9 cellular contexts compared by ENCODE assay signal in the genomic region with DNA sequence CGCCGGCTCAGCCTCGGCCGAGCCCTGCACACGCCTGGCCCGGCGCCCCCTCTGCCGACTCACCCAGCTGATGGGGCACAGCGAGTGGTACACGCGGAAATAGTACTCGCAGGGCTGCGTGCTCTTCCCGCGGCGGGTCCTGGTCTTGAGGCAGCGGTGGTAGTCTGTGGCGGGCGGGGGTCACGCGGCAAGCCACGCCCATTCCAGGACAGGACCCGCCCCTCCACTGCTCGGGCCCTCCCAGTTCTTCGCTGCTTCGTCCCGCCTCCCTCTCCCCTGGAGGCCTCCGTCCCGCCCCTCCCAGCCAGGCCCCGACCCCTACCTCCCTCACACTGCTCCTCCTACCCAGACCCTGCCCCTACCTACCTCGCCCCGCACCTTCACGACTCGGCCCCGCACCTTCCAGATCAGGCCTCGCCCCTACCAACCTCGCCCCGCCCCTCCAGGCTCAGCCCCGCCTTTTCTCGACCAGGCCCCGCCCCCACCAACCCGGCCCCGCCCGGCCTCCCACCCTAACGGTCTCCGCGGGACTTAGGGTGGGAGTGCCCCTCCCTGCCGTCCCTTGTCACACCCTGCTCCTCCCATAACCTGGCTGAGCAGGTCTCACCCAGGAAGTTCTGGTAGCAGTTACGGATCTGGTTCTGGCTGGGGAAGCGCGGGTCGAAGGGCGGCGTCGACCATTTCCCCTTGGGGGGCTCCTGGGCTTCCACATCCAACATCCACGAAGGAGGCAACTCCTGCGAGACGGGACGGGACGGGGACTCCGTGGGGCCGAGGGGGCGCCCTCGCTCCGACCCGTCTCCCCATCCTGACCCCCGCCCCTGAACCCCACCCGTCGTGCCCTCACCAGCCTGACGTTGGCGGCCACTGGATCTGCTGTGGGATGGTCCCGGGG. TPM values are rescaled to one million over a fixed set of nuclear protein-coding genes. Genes with fewer than 3 reads are reported as not detected.
DNase-seq lines count a peak whose midpoint lies in the region; ATAC-seq and TF ChIP-seq lines count a peak whose summit lies in the region.
"Had no signal": no experiment of that assay in that cellular context is flagged by ENCODE, and none has a peak within 500 bp of the region (broad histone marks: within the 10 kb centered on the region; RNA-seq: fewer than 3 reads in every experiment).

No MANE protein-coding gene starts in this region.

- H3K27me3 ChIP-seq in cardiac muscle cell (peaks cover 62% of the 10 kb centered on the region), psoas muscle (ENCODE audit: insufficient read depth in 3 of 3, low read length in 2 of 3) (peaks cover 0 to 64% (median 26%) of the 10 kb centered on the region in 3 donors)

- no peak overlapping the region for H3K27ac Mint-ChIP-seq in activated naive CD8-positive, alpha-beta T cell

- peaks cover 16% of the 10 kb centered on the region for H3K4me1 Mint-ChIP-seq in activated naive CD8-positive, alpha-beta T cell (ENCODE audit: low read depth)

- no peaks in the 10 kb centered on the region for H3K36me3 Mint-ChIP-seq in activated naive CD8-positive, alpha-beta T cell

- no peaks in the 10 kb centered on the region for H3K9me3 Mint-ChIP-seq in activated naive CD8-positive, alpha-beta T cell (ENCODE audit: low read depth)

- WGBS in psoas muscle, 3 donors, result 1 to 2% (median 1%) methylated on average over 49 to 72 of the region's 72 CpGs

- H3K4me1 ChIP-seq in cardiac muscle cell (ENCODE audit: low read depth) (no peaks in the 10 kb centered on the region), psoas muscle (peaks cover 5% of the 10 kb centered on the region)

- no peak for DNase-seq in AG09309 (ENCODE audit: low read depth)
- DNase-seq in cardiac muscle cell (ENCODE audit: low read depth in 1 of 2, low spot score in 1 of 2), result peak; percentile 68 to 71
- peak in 1 of 2 donors; percentile 60 for DNase-seq in psoas muscle
- no peak for DNase-seq in Ammon's horn (ENCODE audit: low spot score)

- H3K4me3 Mint-ChIP-seq in activated naive CD8-positive, alpha-beta T cell, result peak overlapping the region; percentile 70

- TF ChIP-seq CTCF in AG09309 (IDR thresholded peaks at IDR 0.05; ENCODE audit: control insufficient read depth, insufficient read depth, low read depth, low read length, missing control alignments) (no peak), cardiac muscle cell (IDR thresholded peaks at IDR 0.05; ENCODE audit: low read depth, low read length) (no peak), psoas muscle (IDR thresholded peaks at IDR 0.05) (no peak)

- intact Hi-C loops in psoas muscle (cut with DNase I), result no loop called here

- H3K9me3 ChIP-seq in cardiac muscle cell (ENCODE audit: low read depth) (no peaks in the 10 kb centered on the region), psoas muscle (no peaks in the 10 kb centered on the region)

- H3K36me3 ChIP-seq in cardiac muscle cell (no peaks in the 10 kb centered on the region), psoas muscle (ENCODE audit: insufficient read depth in 1 of 2, low read depth in 1 of 2) (no peaks in the 10 kb centered on the region)

- H3K27me3 Mint-ChIP-seq in activated naive CD8-positive, alpha-beta T cell, result peaks cover 16% of the 10 kb centered on the region

- peak overlapping the region; percentile 31 for H3K4me3 ChIP-seq in AG09309 (ENCODE audit: control insufficient read depth, low read depth, low read length)
- H3K4me3 ChIP-seq in cardiac muscle cell, result peak overlapping the region; percentile 30
- H3K4me3 ChIP-seq in psoas muscle, result peak overlapping the region; percentile 60

- ATAC-seq in HG02642 (IDR thresholded peaks at IDR 0.05; ENCODE audit: poor library complexity, unreplicated experiment), result peak; percentile 63
- peak; percentile 95 for ATAC-seq in SK-N-SH treated with all-trans-retinoic acid at 6 μM for 48 hours
- peak; percentile 76 to 84 (median 81) for ATAC-seq in psoas muscle
- ATAC-seq in GM18511 (IDR thresholded peaks at IDR 0.05; ENCODE audit: unreplicated experiment), result no peak

- H3K27ac ChIP-seq in cardiac muscle cell (no peak overlapping the region), psoas muscle (no peak overlapping the region)

TF ChIP-seq in SK-N-SH treated with all-trans-retinoic acid at 6 μM for 48 hours, 23 proteins besides CTCF, POLR2A, EP300 and RAD21:
- TF ChIP-seq OSR1 (CRISPR knock-in tag; IDR thresholded peaks at IDR 0.05) (no peak), ISL1 (CRISPR knock-in tag; IDR thresholded peaks at IDR 0.05) (no peak), BACH2 (CRISPR knock-in tag; IDR thresholded peaks at IDR 0.05; ENCODE audit: borderline replicate concordance) (no peak), TCF4 (CRISPR knock-in tag; IDR thresholded peaks at IDR 0.05; ENCODE audit: borderline replicate concordance) (no peak), ZFP30 (CRISPR knock-in tag; IDR thresholded peaks at IDR 0.05) (no peak), ZNF565 (CRISPR knock-in tag; conservative IDR thresholded peaks at IDR 0.05; ENCODE audit: low read depth) (no peak), ZNF70 (CRISPR knock-in tag; IDR thresholded peaks at IDR 0.05) (no peak), SNAI2 (CRISPR knock-in tag; IDR thresholded peaks at IDR 0.05) (no peak), CSDC2 (CRISPR knock-in tag; IDR thresholded peaks at IDR 0.05) (no peak), GLIS3 (CRISPR knock-in tag; IDR thresholded peaks at IDR 0.05) (no peak), ARNTL (CRISPR knock-in tag; IDR thresholded peaks at IDR 0.05; ENCODE audit: borderline replicate concordance, low read depth) (no peak), PPARA (CRISPR knock-in tag; IDR thresholded peaks at IDR 0.05; ENCODE audit: borderline replicate concordance) (no peak), ZNF8 (CRISPR knock-in tag; IDR thresholded peaks at IDR 0.05) (no peak), ZFP3 (CRISPR knock-in tag; IDR thresholded peaks at IDR 0.05) (no peak)
- TF ChIP-seq, protein P1, sequence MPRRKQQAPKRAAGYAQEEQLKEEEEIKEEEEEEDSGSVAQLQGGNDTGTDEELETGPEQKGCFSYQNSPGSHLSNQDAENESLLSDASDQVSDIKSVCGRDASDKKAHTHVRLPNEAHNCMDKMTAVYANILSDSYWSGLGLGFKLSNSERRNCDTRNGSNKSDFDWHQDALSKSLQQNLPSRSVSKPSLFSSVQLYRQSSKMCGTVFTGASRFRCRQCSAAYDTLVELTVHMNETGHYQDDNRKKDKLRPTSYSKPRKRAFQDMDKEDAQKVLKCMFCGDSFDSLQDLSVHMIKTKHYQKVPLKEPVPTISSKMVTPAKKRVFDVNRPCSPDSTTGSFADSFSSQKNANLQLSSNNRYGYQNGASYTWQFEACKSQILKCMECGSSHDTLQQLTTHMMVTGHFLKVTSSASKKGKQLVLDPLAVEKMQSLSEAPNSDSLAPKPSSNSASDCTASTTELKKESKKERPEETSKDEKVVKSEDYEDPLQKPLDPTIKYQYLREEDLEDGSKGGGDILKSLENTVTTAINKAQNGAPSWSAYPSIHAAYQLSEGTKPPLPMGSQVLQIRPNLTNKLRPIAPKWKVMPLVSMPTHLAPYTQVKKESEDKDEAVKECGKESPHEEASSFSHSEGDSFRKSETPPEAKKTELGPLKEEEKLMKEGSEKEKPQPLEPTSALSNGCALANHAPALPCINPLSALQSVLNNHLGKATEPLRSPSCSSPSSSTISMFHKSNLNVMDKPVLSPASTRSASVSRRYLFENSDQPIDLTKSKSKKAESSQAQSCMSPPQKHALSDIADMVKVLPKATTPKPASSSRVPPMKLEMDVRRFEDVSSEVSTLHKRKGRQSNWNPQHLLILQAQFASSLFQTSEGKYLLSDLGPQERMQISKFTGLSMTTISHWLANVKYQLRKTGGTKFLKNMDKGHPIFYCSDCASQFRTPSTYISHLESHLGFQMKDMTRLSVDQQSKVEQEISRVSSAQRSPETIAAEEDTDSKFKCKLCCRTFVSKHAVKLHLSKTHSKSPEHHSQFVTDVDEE (CRISPR knock-in tag; IDR thresholded peaks at IDR 0.05), result no peak
- TF ChIP-seq, protein P2, sequence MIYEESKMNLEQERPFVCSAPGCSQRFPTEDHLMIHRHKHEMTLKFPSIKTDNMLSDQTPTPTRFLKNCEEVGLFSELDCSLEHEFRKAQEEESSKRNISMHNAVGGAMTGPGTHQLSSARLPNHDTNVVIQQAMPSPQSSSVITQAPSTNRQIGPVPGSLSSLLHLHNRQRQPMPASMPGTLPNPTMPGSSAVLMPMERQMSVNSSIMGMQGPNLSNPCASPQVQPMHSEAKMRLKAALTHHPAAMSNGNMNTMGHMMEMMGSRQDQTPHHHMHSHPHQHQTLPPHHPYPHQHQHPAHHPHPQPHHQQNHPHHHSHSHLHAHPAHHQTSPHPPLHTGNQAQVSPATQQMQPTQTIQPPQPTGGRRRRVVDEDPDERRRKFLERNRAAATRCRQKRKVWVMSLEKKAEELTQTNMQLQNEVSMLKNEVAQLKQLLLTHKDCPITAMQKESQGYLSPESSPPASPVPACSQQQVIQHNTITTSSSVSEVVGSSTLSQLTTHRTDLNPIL (CRISPR knock-in tag; IDR thresholded peaks at IDR 0.05; ENCODE audit: low read depth), result no peak

RNA-seq across cellular contexts. Expression of gene COX6B2, which starts 0.5 kb away (rescaled TPM):
- not detected in 2 replicates for total RNA-seq in cardiac muscle cell
- 0.06 and 0.17 TPM in 2 replicates for polyA plus RNA-seq in cardiac muscle cell
- not detected for total RNA-seq in psoas muscle
- under 1 TPM in 1 of 3 donors, not detected in 2; 0.04 TPM for polyA plus RNA-seq in psoas muscle

RNA-seq across cellular contexts. Expression of gene GARIN5B, which starts 9.0 kb away (rescaled TPM):
- total RNA-seq in cardiac muscle cell (not detected in 2 replicates), psoas muscle (not detected)
- polyA plus RNA-seq in cardiac muscle cell (not detected in 2 replicates), psoas muscle (not detected)
- total RNA-seq: renal cortical epithelial cell had no signal

RNA-seq across cellular contexts. Expression of gene KMT5C, which starts 14.4 kb away (rescaled TPM):
- total RNA-seq in cardiac muscle cell (58.9 and 82.4 TPM in 2 replicates), psoas muscle (1 to 10 TPM; 3.9 to 5.7 (median 4.6) TPM)
- polyA plus RNA-seq in cardiac muscle cell (63.5 and 81.7 TPM in 2 replicates), psoas muscle (1 to 10 TPM; 1.8 to 2.6 (median 2.4) TPM)

RNA-seq across cellular contexts. Expression of gene IL11, which starts 16.2 kb away (rescaled TPM):
- 0.12 and 0.49 TPM in 2 replicates for total RNA-seq in cardiac muscle cell
- 0.72 TPM in 1 of 2 replicates, not detected in the other for polyA plus RNA-seq in cardiac muscle cell
- total RNA-seq in psoas muscle, result not detected
- under 1 TPM in 1 of 3 donors, not detected in 2; 0.06 TPM for polyA plus RNA-seq in psoas muscle

RNA-seq across cellular contexts. Expression of gene TMEM190, which starts 22.6 kb away (rescaled TPM):
- total RNA-seq in cardiac muscle cell (not detected in 2 replicates), psoas muscle (not detected)
- polyA plus RNA-seq in cardiac muscle cell (0.85 and 1.3 TPM in 2 replicates), psoas muscle (not detected)
- total RNA-seq: renal cortical epithelial cell had no signal

Comparison
In these comparisons a context has a peak if more than half of its experiments do, and no peak if none do; other contexts are left out.
1. DNase-seq: peak in cardiac muscle cell (2 of 2); none in AG09309 (single experiment) and Ammon's horn (single experiment).
2. Peak in every context shown above with its lines, with median percentiles within 50 percentile points of each other: H3K4me3 ChIP-seq.